ENCODE assay signal across 8 cellular contexts in the genomic region with DNA sequence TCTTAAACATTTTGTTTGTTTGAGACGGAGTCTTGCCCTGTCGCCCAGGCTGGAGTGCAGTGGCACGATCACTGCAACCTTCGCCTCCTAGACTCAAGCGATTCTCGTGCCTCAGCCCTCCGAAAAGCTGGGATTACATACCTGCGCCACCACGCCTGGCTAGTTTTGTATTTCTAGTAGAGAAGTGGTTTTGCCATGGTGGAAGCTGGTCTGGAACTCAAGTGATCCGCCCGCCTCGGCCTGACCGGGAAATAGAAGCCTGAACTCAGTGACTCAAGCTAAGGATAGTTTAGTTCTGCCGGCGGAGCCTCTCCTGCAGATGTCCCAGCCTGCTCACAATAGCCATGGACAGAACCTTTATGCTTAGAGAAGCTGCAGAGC. TPM values are rescaled to one million over a fixed set of nuclear protein-coding genes. Genes with fewer than 3 reads are reported as not detected.
A peak's percentile ranks its signal among the peaks of the same experiment; 100 is the strongest.
DNase-seq lines count a peak whose midpoint lies in the region; ATAC-seq and TF ChIP-seq lines count a peak whose summit lies in the region.

No MANE protein-coding gene starts in this region.

- H3K4me1 Mint-ChIP-seq in activated naive CD8-positive, alpha-beta T cell treated with anti-CD3 and anti-CD28 coated beads, Interleukin-2, amount 10 ng/mL, durations not matched to agents 7 days and 5 days, result peaks cover 20% of the 10 kb centered on the region

- DNase-seq in AG08395 (ENCODE audit: low spot score) (peak; percentile 56), GM13976 (ENCODE audit: low spot score) (peak; percentile 59), NCI-H526 (lab: John Stamatoyannopoulos, UW) (peak; percentile 51 to 52), Right ventricle myocardium superior (peak; percentile 66), omental fat pad (ENCODE audit: low spot score) (peak; percentile 43), ecto neural progenitor cell (ENCODE audit: low spot score) (no peak)
- no peak for DNase-seq in activated naive CD8-positive, alpha-beta T cell treated with anti-CD3 and anti-CD28 coated beads, Interleukin-2, amount 10 ng/mL, durations not matched to agents 7 days and 5 days

- peaks cover 29% of the 10 kb centered on the region for H3K36me3 Mint-ChIP-seq in activated naive CD8-positive, alpha-beta T cell treated with anti-CD3 and anti-CD28 coated beads, Interleukin-2, amount 10 ng/mL, durations not matched to agents 7 days and 5 days

- POLR2A ChIA-PET in activated naive CD8-positive, alpha-beta T cell treated with anti-CD3 and anti-CD28 coated beads, Interleukin-2, amount 10 ng/mL, durations not matched to agents 7 days and 5 days (lab: Charles Lee), result interaction anchor here (0.5 to 2.8 kb wide), 11 partner anchors 14 to 760 kb away, joined by 3 to 30 read pairs (median 4); partner anchors contain the start of genes ZNF254, ZNF675, ZNF726 and ZNF91

- TF ChIP-seq CTCF in GM13976 (IDR thresholded peaks at IDR 0.05; ENCODE audit: borderline replicate concordance, control extremely low read depth, extremely low read depth, insufficient read depth, missing control alignments), result no peak
- TF ChIP-seq CTCF in omental fat pad (IDR thresholded peaks at IDR 0.05), result no peak

- in situ Hi-C loops in GM13976 (cut with MboI; ENCODE audit: low sequenced_read_pairs, unreplicated experiment), result no loop called here

- peak overlapping the region; percentile 98 for H3K27ac Mint-ChIP-seq in activated naive CD8-positive, alpha-beta T cell treated with anti-CD3 and anti-CD28 coated beads, Interleukin-2, amount 10 ng/mL, durations not matched to agents 7 days and 5 days

- H3K27me3 Mint-ChIP-seq in activated naive CD8-positive, alpha-beta T cell treated with anti-CD3 and anti-CD28 coated beads, Interleukin-2, amount 10 ng/mL, durations not matched to agents 7 days and 5 days, result no peaks in the 10 kb centered on the region

- H3K4me3 Mint-ChIP-seq in activated naive CD8-positive, alpha-beta T cell treated with anti-CD3 and anti-CD28 coated beads, Interleukin-2, amount 10 ng/mL, durations not matched to agents 7 days and 5 days, result peak overlapping the region; percentile 98

- ATAC-seq in HG02885 (IDR thresholded peaks at IDR 0.05; ENCODE audit: poor library complexity, unreplicated experiment), result peak; percentile 26
- peak; percentile 33 for ATAC-seq in activated naive CD8-positive, alpha-beta T cell treated with anti-CD3 and anti-CD28 coated beads, Interleukin-2, amount 10 ng/mL, durations not matched to agents 7 days and 5 days (ENCODE audit: low read depth)
- peak; percentile 76 for ATAC-seq in Right ventricle myocardium superior (ENCODE audit: poor library complexity)
- peak; percentile 75 for ATAC-seq in omental fat pad (ENCODE audit: low FRiP score)

- intact Hi-C loops in Right ventricle myocardium superior (cut with DNase I), result no loop called here

- H3K9me3 Mint-ChIP-seq in activated naive CD8-positive, alpha-beta T cell treated with anti-CD3 and anti-CD28 coated beads, Interleukin-2, amount 10 ng/mL, durations not matched to agents 7 days and 5 days, result peaks cover 6% of the 10 kb centered on the region

RNA-seq across cellular contexts. Expression of gene ZNF254, which starts 53.0 kb away (rescaled TPM):
- 10 to 100 TPM; 17.5 to 19.0 TPM for total RNA-seq in activated naive CD8-positive, alpha-beta T cell treated with anti-CD3 and anti-CD28 coated beads, Interleukin-2, amount 10 ng/mL, durations not matched to agents 7 days and 5 days
- total RNA-seq in Right ventricle myocardium superior (8.6 TPM), omental fat pad (10 to 100 TPM; 10.1 to 17.5 (median 11.7) TPM)

Comparison
In these comparisons a context has a peak if more than half of its experiments do, and no peak if none do; other contexts are left out.
1. DNase-seq: peak in AG08395 (single experiment), GM13976 (single experiment), NCI-H526 (2 of 2), Right ventricle myocardium superior (single experiment) and omental fat pad (single experiment); none in activated naive CD8-positive, alpha-beta T cell treated with anti-CD3 and anti-CD28 coated beads, Interleukin-2, amount 10 ng/mL, durations not matched to agents 7 days and 5 days (single experiment) and ecto neural progenitor cell (single experiment).
2. ATAC-seq: peak in every context shown above with its lines; median percentile 76 in Right ventricle myocardium superior; 75 in omental fat pad; 33 in activated naive CD8-positive, alpha-beta T cell treated with anti-CD3 and anti-CD28 coated beads, Interleukin-2, amount 10 ng/mL, durations not matched to agents 7 days and 5 days; 26 in HG02885.